In genomic region chr12:125256537-125256936, GRCh38 we compare ENCODE assay signal across 2 cellular contexts.
A peak's percentile ranks its signal among the peaks of the same experiment; 100 is the strongest.
TF ChIP-seq lines count a peak whose summit lies in the region.

No MANE protein-coding gene starts in this region.

TF ChIP-seq in HepG2, 621 proteins besides CTCF, POLR2A, EP300 and RAD21 (continued from another document):
- peak; percentile 80 for TF ChIP-seq ZBTB40 (IDR thresholded peaks at IDR 0.05)
- no peak for TF ChIP-seq ZBTB40 (CRISPR knock-in tag; IDR thresholded peaks at IDR 0.05)
- TF ChIP-seq ATF2 (CRISPR knock-in tag; IDR thresholded peaks at IDR 0.05): no peak
- TF ChIP-seq ZNF234 (CRISPR knock-in tag; conservative IDR thresholded peaks at IDR 0.05): no peak
- TF ChIP-seq SP140L (CRISPR knock-in tag; IDR thresholded peaks at IDR 0.05; ENCODE audit: borderline replicate concordance): no peak
- TF ChIP-seq ZMAT3 (CRISPR knock-in tag; conservative IDR thresholded peaks at IDR 0.05): no peak
- no peak for TF ChIP-seq HES4 (CRISPR knock-in tag; IDR thresholded peaks at IDR 0.05; ENCODE audit: borderline replicate concordance)

TF ChIP-seq in K562, 482 proteins besides CTCF, POLR2A, EP300 and RAD21 (continued from another document):
- no peak for TF ChIP-seq GTF3C2 (IDR thresholded peaks at IDR 0.05; ENCODE audit: borderline replicate concordance, extremely low read depth, insufficient read length)
- TF ChIP-seq ZBTB40 (IDR thresholded peaks at IDR 0.05): 0 out of 2 replicates have a peak, but pooled peaks have one; percentile 46
- TF ChIP-seq ZBTB40 (CRISPR knock-in tag; IDR thresholded peaks at IDR 0.05): no peak
- TF ChIP-seq NR2F6 (CRISPR knock-in tag; IDR thresholded peaks at IDR 0.05): no peak
- no peak for TF ChIP-seq NEUROD1 (IDR thresholded peaks at IDR 0.05; ENCODE audit: borderline replicate concordance, low read depth, low read length, partially characterized antibody)
- no peak for TF ChIP-seq ATF1 (CRISPR knock-in tag; IDR thresholded peaks at IDR 0.05)
- TF ChIP-seq ATF1 (tag; IDR thresholded peaks at IDR 0.05): no peak
- TF ChIP-seq NFE2 (IDR thresholded peaks at IDR 0.05; ENCODE audit: low read depth): no peak
TF ChIP-seq in K562: peak in this region for 1.
